ENCODE assay signal across 4 cellular contexts in genomic region chr6:6022841-6023240, GRCh38. TPM values are rescaled to one million over a fixed set of nuclear protein-coding genes. Genes with fewer than 3 reads are reported as not detected.
"Had no signal": no experiment of that assay in that cellular context is flagged by ENCODE, and none has a peak within 500 bp of the region (broad histone marks: within the 10 kb centered on the region; RNA-seq: fewer than 3 reads in every experiment).

No MANE protein-coding gene starts in this region.

RNA-seq across cellular contexts. Expression of gene NRN1, which starts 16.1 kb away (rescaled TPM):
- total RNA-seq: GM23338, H7, H9, HFFc6 had no signal
